In the genomic region with DNA sequence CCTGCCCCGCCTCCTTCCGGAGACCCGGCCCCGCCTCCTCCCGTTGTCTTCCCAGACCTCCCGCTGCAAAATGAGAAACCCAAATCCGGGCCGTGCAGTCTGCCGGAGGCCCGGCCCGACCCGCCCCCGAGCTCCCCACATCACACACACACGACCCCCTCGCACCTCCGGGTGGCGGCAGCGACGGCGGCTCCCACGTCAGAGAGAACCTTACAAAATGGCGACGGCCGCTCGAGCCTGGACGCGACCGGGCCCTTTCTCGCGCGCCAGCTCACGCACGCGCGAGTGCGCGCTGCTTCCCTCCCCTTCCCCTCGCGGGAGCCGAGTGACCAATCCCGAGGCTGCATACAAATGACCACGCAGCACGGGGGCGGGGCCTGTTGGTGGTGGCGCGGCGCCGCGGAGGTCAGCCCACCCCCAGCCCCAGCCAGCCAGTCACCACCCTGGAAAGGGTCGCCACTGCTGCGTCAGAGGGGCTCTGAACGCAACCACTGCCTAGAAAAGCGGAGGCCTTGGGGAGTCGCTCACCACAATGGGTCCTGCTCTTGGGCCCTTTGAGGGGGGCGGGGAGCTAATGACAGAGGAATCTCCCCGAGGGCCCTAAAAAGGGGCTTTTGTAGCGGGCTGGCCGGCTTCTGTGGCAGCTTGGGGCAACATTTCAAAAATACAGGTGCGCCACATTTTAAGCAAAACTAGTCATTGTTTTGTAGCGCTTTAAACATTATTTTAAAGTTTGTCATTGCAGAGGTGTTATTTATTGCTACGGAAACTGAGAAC, we compare ENCODE assay signal across 1 cellular context.
TF ChIP-seq lines count a peak whose summit lies in the region.

A gene with protein sequence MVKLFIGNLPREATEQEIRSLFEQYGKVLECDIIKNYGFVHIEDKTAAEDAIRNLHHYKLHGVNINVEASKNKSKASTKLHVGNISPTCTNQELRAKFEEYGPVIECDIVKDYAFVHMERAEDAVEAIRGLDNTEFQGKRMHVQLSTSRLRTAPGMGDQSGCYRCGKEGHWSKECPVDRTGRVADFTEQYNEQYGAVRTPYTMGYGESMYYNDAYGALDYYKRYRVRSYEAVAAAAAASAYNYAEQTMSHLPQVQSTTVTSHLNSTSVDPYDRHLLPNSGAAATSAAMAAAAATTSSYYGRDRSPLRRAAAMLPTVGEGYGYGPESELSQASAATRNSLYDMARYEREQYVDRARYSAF (minus strand): TSS at position 289 of the 777 bp plus-strand sequence. CDS start 808 bp downstream, outside the sequence.

TF ChIP-seq in HepG2, 621 proteins besides CTCF, POLR2A, EP300 and RAD21 (continued from another document and continues in another):
- TF ChIP-seq, protein P1, sequence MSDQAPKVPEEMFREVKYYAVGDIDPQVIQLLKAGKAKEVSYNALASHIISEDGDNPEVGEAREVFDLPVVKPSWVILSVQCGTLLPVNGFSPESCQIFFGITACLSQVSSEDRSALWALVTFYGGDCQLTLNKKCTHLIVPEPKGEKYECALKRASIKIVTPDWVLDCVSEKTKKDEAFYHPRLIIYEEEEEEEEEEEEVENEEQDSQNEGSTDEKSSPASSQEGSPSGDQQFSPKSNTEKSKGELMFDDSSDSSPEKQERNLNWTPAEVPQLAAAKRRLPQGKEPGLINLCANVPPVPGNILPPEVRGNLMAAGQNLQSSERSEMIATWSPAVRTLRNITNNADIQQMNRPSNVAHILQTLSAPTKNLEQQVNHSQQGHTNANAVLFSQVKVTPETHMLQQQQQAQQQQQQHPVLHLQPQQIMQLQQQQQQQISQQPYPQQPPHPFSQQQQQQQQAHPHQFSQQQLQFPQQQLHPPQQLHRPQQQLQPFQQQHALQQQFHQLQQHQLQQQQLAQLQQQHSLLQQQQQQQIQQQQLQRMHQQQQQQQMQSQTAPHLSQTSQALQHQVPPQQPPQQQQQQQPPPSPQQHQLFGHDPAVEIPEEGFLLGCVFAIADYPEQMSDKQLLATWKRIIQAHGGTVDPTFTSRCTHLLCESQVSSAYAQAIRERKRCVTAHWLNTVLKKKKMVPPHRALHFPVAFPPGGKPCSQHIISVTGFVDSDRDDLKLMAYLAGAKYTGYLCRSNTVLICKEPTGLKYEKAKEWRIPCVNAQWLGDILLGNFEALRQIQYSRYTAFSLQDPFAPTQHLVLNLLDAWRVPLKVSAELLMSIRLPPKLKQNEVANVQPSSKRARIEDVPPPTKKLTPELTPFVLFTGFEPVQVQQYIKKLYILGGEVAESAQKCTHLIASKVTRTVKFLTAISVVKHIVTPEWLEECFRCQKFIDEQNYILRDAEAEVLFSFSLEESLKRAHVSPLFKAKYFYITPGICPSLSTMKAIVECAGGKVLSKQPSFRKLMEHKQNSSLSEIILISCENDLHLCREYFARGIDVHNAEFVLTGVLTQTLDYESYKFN (CRISPR knock-in tag; conservative IDR thresholded peaks at IDR 0.05) = 0 out of 2 replicates have a peak, but pooled peaks have one; percentile 11
- 0 out of 2 replicates have a peak, but pooled peaks have one; percentile 25 for TF ChIP-seq HNRNPUL1 (IDR thresholded peaks at IDR 0.05; ENCODE audit: low read depth, low read length)
- no peak for TF ChIP-seq ZNF10 (CRISPR knock-in tag; IDR thresholded peaks at IDR 0.05; ENCODE audit: borderline replicate concordance, low read depth)
- no peak for TF ChIP-seq STAT5B (CRISPR knock-in tag; IDR thresholded peaks at IDR 0.05)
- TF ChIP-seq MEF2D (CRISPR knock-in tag; IDR thresholded peaks at IDR 0.05) = 0 out of 2 replicates have a peak, but pooled peaks have one; percentile 28
- peak; percentile 66; the same call in 1 of the 2 replicates for TF ChIP-seq YEATS4 (CRISPR knock-in tag; IDR thresholded peaks at IDR 0.05; ENCODE audit: borderline replicate concordance)
- no peak for TF ChIP-seq GPN1 (CRISPR knock-in tag; IDR thresholded peaks at IDR 0.05; ENCODE audit: borderline replicate concordance)
- TF ChIP-seq POLR2AphosphoS2 (IDR thresholded peaks at IDR 0.05; ENCODE audit: low read depth, low read length) = 0 out of 2 replicates have a peak, but pooled peaks have one; percentile 59
- TF ChIP-seq, protein P2, sequence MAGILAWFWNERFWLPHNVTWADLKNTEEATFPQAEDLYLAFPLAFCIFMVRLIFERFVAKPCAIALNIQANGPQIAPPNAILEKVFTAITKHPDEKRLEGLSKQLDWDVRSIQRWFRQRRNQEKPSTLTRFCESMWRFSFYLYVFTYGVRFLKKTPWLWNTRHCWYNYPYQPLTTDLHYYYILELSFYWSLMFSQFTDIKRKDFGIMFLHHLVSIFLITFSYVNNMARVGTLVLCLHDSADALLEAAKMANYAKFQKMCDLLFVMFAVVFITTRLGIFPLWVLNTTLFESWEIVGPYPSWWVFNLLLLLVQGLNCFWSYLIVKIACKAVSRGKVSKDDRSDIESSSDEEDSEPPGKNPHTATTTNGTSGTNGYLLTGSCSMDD (CRISPR knock-in tag; IDR thresholded peaks at IDR 0.05) = no peak
- no peak for TF ChIP-seq RAD51 (IDR thresholded peaks at IDR 0.05; ENCODE audit: borderline replicate concordance)
- TF ChIP-seq, protein P3, sequence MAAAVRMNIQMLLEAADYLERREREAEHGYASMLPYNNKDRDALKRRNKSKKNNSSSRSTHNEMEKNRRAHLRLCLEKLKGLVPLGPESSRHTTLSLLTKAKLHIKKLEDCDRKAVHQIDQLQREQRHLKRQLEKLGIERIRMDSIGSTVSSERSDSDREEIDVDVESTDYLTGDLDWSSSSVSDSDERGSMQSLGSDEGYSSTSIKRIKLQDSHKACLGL (CRISPR knock-in tag; IDR thresholded peaks at IDR 0.05) = no peak
- TF ChIP-seq RCOR2 (CRISPR knock-in tag; IDR thresholded peaks at IDR 0.05) = no peak
- TF ChIP-seq, protein P4, sequence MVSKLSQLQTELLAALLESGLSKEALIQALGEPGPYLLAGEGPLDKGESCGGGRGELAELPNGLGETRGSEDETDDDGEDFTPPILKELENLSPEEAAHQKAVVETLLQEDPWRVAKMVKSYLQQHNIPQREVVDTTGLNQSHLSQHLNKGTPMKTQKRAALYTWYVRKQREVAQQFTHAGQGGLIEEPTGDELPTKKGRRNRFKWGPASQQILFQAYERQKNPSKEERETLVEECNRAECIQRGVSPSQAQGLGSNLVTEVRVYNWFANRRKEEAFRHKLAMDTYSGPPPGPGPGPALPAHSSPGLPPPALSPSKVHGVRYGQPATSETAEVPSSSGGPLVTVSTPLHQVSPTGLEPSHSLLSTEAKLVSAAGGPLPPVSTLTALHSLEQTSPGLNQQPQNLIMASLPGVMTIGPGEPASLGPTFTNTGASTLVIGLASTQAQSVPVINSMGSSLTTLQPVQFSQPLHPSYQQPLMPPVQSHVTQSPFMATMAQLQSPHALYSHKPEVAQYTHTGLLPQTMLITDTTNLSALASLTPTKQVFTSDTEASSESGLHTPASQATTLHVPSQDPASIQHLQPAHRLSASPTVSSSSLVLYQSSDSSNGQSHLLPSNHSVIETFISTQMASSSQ (IDR thresholded peaks at IDR 0.05; ENCODE audit: low read depth) = no peak
- TF ChIP-seq, protein P4 (CRISPR knock-in tag; IDR thresholded peaks at IDR 0.05; ENCODE audit: borderline replicate concordance) = no peak; the same call in 1 of the 2 replicates
- TF ChIP-seq, protein P5, sequence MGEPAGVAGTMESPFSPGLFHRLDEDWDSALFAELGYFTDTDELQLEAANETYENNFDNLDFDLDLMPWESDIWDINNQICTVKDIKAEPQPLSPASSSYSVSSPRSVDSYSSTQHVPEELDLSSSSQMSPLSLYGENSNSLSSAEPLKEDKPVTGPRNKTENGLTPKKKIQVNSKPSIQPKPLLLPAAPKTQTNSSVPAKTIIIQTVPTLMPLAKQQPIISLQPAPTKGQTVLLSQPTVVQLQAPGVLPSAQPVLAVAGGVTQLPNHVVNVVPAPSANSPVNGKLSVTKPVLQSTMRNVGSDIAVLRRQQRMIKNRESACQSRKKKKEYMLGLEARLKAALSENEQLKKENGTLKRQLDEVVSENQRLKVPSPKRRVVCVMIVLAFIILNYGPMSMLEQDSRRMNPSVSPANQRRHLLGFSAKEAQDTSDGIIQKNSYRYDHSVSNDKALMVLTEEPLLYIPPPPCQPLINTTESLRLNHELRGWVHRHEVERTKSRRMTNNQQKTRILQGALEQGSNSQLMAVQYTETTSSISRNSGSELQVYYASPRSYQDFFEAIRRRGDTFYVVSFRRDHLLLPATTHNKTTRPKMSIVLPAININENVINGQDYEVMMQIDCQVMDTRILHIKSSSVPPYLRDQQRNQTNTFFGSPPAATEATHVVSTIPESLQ (CRISPR knock-in tag; conservative IDR thresholded peaks at IDR 0.05) = no peak
- TF ChIP-seq, protein P6, sequence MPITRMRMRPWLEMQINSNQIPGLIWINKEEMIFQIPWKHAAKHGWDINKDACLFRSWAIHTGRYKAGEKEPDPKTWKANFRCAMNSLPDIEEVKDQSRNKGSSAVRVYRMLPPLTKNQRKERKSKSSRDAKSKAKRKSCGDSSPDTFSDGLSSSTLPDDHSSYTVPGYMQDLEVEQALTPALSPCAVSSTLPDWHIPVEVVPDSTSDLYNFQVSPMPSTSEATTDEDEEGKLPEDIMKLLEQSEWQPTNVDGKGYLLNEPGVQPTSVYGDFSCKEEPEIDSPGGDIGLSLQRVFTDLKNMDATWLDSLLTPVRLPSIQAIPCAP (CRISPR knock-in tag; IDR thresholded peaks at IDR 0.05; ENCODE audit: low read depth) = no peak
- TF ChIP-seq, protein P7, sequence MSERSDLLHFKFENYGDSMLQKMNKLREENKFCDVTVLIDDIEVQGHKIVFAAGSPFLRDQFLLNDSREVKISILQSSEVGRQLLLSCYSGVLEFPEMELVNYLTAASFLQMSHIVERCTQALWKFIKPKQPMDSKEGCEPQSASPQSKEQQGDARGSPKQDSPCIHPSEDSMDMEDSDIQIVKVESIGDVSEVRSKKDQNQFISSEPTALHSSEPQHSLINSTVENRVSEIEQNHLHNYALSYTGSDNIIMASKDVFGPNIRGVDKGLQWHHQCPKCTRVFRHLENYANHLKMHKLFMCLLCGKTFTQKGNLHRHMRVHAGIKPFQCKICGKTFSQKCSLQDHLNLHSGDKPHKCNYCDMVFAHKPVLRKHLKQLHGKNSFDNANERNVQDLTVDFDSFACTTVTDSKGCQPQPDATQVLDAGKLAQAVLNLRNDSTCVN (CRISPR knock-in tag; IDR thresholded peaks at IDR 0.05; ENCODE audit: borderline replicate concordance) = no peak; the same call in 1 of the 2 replicates
- TF ChIP-seq SATB2 (CRISPR knock-in tag; IDR thresholded peaks at IDR 0.05) = no peak
- TF ChIP-seq FIP1L1 (IDR thresholded peaks at IDR 0.05; ENCODE audit: borderline replicate concordance, insufficient read depth, low read depth, low read length) = peak; percentile 57; the same call in 1 of the 2 replicates
- no peak; the same call in 1 of the 2 replicates for TF ChIP-seq TARDBP (CRISPR knock-in tag; IDR thresholded peaks at IDR 0.05)
- TF ChIP-seq SOX5 (CRISPR knock-in tag; IDR thresholded peaks at IDR 0.05; ENCODE audit: borderline replicate concordance) = no peak; the same call in 1 of the 2 replicates
- no peak for TF ChIP-seq TBX3 (IDR thresholded peaks at IDR 0.05; ENCODE audit: borderline replicate concordance)
- TF ChIP-seq MTA3 (CRISPR knock-in tag; IDR thresholded peaks at IDR 0.05) = no peak
- TF ChIP-seq, protein P8, sequence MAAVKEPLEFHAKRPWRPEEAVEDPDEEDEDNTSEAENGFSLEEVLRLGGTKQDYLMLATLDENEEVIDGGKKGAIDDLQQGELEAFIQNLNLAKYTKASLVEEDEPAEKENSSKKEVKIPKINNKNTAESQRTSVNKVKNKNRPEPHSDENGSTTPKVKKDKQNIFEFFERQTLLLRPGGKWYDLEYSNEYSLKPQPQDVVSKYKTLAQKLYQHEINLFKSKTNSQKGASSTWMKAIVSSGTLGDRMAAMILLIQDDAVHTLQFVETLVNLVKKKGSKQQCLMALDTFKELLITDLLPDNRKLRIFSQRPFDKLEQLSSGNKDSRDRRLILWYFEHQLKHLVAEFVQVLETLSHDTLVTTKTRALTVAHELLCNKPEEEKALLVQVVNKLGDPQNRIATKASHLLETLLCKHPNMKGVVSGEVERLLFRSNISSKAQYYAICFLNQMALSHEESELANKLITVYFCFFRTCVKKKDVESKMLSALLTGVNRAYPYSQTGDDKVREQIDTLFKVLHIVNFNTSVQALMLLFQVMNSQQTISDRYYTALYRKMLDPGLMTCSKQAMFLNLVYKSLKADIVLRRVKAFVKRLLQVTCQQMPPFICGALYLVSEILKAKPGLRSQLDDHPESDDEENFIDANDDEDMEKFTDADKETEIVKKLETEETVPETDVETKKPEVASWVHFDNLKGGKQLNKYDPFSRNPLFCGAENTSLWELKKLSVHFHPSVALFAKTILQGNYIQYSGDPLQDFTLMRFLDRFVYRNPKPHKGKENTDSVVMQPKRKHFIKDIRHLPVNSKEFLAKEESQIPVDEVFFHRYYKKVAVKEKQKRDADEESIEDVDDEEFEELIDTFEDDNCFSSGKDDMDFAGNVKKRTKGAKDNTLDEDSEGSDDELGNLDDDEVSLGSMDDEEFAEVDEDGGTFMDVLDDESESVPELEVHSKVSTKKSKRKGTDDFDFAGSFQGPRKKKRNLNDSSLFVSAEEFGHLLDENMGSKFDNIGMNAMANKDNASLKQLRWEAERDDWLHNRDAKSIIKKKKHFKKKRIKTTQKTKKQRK (IDR thresholded peaks at IDR 0.05; ENCODE audit: low read length) = no peak
- peak; percentile 73; the same call in 1 of the 2 replicates for TF ChIP-seq MYC (CRISPR knock-in tag; IDR thresholded peaks at IDR 0.05; ENCODE audit: borderline replicate concordance)
- no peak for TF ChIP-seq CBFB (CRISPR knock-in tag; IDR thresholded peaks at IDR 0.05)
- TF ChIP-seq XRCC5 (optimal IDR thresholded peaks at IDR 0.05; ENCODE audit: low read length) = peak; percentile 41
- no peak for TF ChIP-seq NFE2L2 (IDR thresholded peaks at IDR 0.05; ENCODE audit: low read length)
- TF ChIP-seq TRIM24 (CRISPR knock-in tag; IDR thresholded peaks at IDR 0.05) = no peak
- TF ChIP-seq NFATC3 (CRISPR knock-in tag; IDR thresholded peaks at IDR 0.05) = no peak
- TF ChIP-seq NFIB (CRISPR knock-in tag; IDR thresholded peaks at IDR 0.05; ENCODE audit: borderline replicate concordance) = no peak
